Comparison of ENCODE assay signal across 7 cellular contexts in genomic region chr9:89426389-89426961, GRCh38.
DNase-seq lines count a peak whose midpoint lies in the region; ATAC-seq, FAIRE-seq and TF ChIP-seq lines count a peak whose summit lies in the region.

No MANE protein-coding gene starts in this region.

- FAIRE-seq in frontal cortex (lab: Jason Lieb, UNC), result no peak

- peak; percentile 50 for TF ChIP-seq POLR2A in GM18951 (IDR thresholded peaks at IDR 0.05; ENCODE audit: extremely low read depth, insufficient read depth, insufficient read length)

- peak; percentile 79 for ATAC-seq in HG02678 (IDR thresholded peaks at IDR 0.05; ENCODE audit: unreplicated experiment)

- H3K4me1 ChIP-seq in neutrophil (ENCODE audit: control insufficient read depth in 1 of 2, insufficient read depth in 1 of 2, low read depth in 1 of 2, low read length in 1 of 2), result peaks cover 44 to 66% of the 10 kb centered on the region in 2 experiments

- DNase-seq in RPMI8226 (peak; percentile 64), cerebellum (ENCODE audit: low spot score) (no peak), frontal cortex (ENCODE audit: low spot score in 2 of 2) (no peak), inferior parietal cortex (ENCODE audit: extremely low spot score) (no peak)

- no peaks in the 10 kb centered on the region for H3K9me3 ChIP-seq in neutrophil

- no peaks in the 10 kb centered on the region for H3K27me3 ChIP-seq in neutrophil

- H3K4me3 ChIP-seq in neutrophil (ENCODE audit: low read depth in 1 of 2, low read length in 1 of 2), result peak overlapping the region; percentile 19 to 31

- in situ Hi-C loops in GM18951 (cut with MboI; ENCODE audit: low sequenced_read_pairs, unreplicated experiment), result no loop called here

- TF ChIP-seq CTCF in neutrophil (IDR thresholded peaks at IDR 0.05), result no peak

- H3K27ac ChIP-seq in neutrophil, result peak overlapping the region; percentile 77

- H3K36me3 ChIP-seq in neutrophil, result peaks cover 30% of the 10 kb centered on the region
